1 cellular context compared by ENCODE assay signal in genomic region chr11:46727952-46728658, GRCh38.
TF ChIP-seq lines count a peak whose summit lies in the region.

No MANE protein-coding gene starts in this region.

TF ChIP-seq in H1, 55 proteins besides CTCF, POLR2A, EP300 and RAD21:
- TF ChIP-seq SP4 (IDR thresholded peaks at IDR 0.05; ENCODE audit: low read length) = no peak
- TF ChIP-seq RNF2 (IDR thresholded peaks at IDR 0.05; ENCODE audit: borderline replicate concordance, low read depth, low read length, missing control alignments, poor library complexity, severe bottlenecking) = no peak
- TF ChIP-seq CBX8 (IDR thresholded peaks at IDR 0.05; ENCODE audit: borderline replicate concordance, low read depth, low read length) = no peak
- no peak for TF ChIP-seq ZNF274 (IDR thresholded peaks at IDR 0.05; ENCODE audit: borderline replicate concordance, extremely low read depth, low read length)
- TF ChIP-seq GABPA (IDR thresholded peaks at IDR 0.05; ENCODE audit: borderline replicate concordance, insufficient read depth, low read length) = no peak
- no peak for TF ChIP-seq RFX5 (IDR thresholded peaks at IDR 0.05; ENCODE audit: borderline replicate concordance, low read depth, low read length)
- no peak for TF ChIP-seq EZH2 (IDR thresholded peaks at IDR 0.05; ENCODE audit: low read depth, low read length, severe bottlenecking)
- TF ChIP-seq BRCA1 (IDR thresholded peaks at IDR 0.05; ENCODE audit: low read depth, low read length) = no peak
- TF ChIP-seq RXRA (IDR thresholded peaks at IDR 0.05; ENCODE audit: insufficient read depth, low read depth, low read length) = no peak
- TF ChIP-seq FOSL1 (IDR thresholded peaks at IDR 0.05; ENCODE audit: insufficient read depth, low read depth, low read length) = no peak
- TF ChIP-seq MAX (IDR thresholded peaks at IDR 0.05) = no peak
- TF ChIP-seq SUZ12 (IDR thresholded peaks at IDR 0.05; ENCODE audit: low read length) = no peak
- no peak for TF ChIP-seq CHD2 (IDR thresholded peaks at IDR 0.05; ENCODE audit: low read length)
